In genomic region chr14:104816678-104816945, GRCh38 we compare ENCODE assay signal across 8 cellular contexts. TPM values are rescaled to one million over a fixed set of nuclear protein-coding genes. Genes with fewer than 3 reads are reported as not detected.
DNase-seq lines count a peak whose midpoint lies in the region; ATAC-seq and TF ChIP-seq lines count a peak whose summit lies in the region.

No MANE protein-coding gene starts in this region.

- WGBS in trophoblast cell (ENCODE audit: extremely low coverage, insufficient coverage, insufficient read length): no CpG with 5 or more reads among the region's 9 CpGs

- H3K18ac ChIP-seq in trophoblast cell (ENCODE audit: low read length): peak overlapping the region; percentile 99

- TF ChIP-seq CTCF in OCI-LY3 (IDR thresholded peaks at IDR 0.05; ENCODE audit: low read depth, low read length): no peak

- H3K79me1 ChIP-seq in trophoblast cell (ENCODE audit: low read length): peaks cover 12% of the 10 kb centered on the region

- peak overlapping the region; percentile 98 for H3K14ac ChIP-seq in trophoblast cell (ENCODE audit: low read length)

- peak overlapping the region; percentile 89 for H3K4me2 ChIP-seq in OCI-LY3 (ENCODE audit: low read length)
- H3K4me2 ChIP-seq in trophoblast cell (ENCODE audit: low read length): peak overlapping the region; percentile 93

- peak overlapping the region; percentile 59 for H3K27ac ChIP-seq in OCI-LY3 (ENCODE audit: low read length)
- H3K27ac ChIP-seq in epithelial cell of prostate: peak overlapping the region; percentile 78
- no peak overlapping the region for H3K27ac ChIP-seq in trophoblast cell (ENCODE audit: low read depth, low read length)

- H4K12ac ChIP-seq in trophoblast cell (ENCODE audit: low read depth, low read length): peak overlapping the region; percentile 98

- H2BK5ac ChIP-seq in trophoblast cell (ENCODE audit: low read depth, low read length, poor library complexity): no peak overlapping the region

- H3K23ac ChIP-seq in trophoblast cell (ENCODE audit: low read length): no peak overlapping the region

- H3K9ac ChIP-seq in OCI-LY3 (ENCODE audit: low read length): peak overlapping the region; percentile 86
- H3K9ac ChIP-seq in trophoblast cell (ENCODE audit: low read length): peak overlapping the region; percentile 97

- H3K79me2 ChIP-seq in OCI-LY3 (ENCODE audit: low read length): peaks cover 31% of the 10 kb centered on the region
- H3K79me2 ChIP-seq in trophoblast cell (ENCODE audit: control insufficient read depth, insufficient read depth, low read length, poor library complexity): peaks cover 10% of the 10 kb centered on the region

- H3K4ac ChIP-seq in trophoblast cell (ENCODE audit: low read depth, low read length): peak overlapping the region; percentile 71

- H3K9me3 ChIP-seq in OCI-LY3 (ENCODE audit: insufficient read depth, low read length) (peaks cover 6% of the 10 kb centered on the region; the same call in 1 of the 2 replicates), trophoblast cell (ENCODE audit: insufficient read depth, low read depth, low read length) (peaks cover 5% of the 10 kb centered on the region)

- peak overlapping the region; percentile 94 for H4K91ac ChIP-seq in trophoblast cell (ENCODE audit: low read depth, low read length)

- H2BK12ac ChIP-seq in trophoblast cell (ENCODE audit: low read length): no peak overlapping the region

- peak overlapping the region; percentile 2 for H2BK120ac ChIP-seq in trophoblast cell (ENCODE audit: insufficient read depth, low read length, poor library complexity)

- peak overlapping the region; percentile 83 for H3K4me3 ChIP-seq in OCI-LY3 (ENCODE audit: low read length)
- peak overlapping the region; percentile 93 for H3K4me3 ChIP-seq in trophoblast cell (ENCODE audit: low read depth, low read length)

- DNase-seq in GM03348 (ENCODE audit: low spot score) (peak; percentile 16), epithelial cell of prostate (ENCODE audit: low read depth, low spot score) (no peak), trophoblast cell (no peak), COR-L47 (lab: John Stamatoyannopoulos, UW) (no peak), NCI-H524 treated with DMSO at 0.1 percent for 48 hours (lab: John Stamatoyannopoulos, UW) (no peak)

- H3K36me3 ChIP-seq in OCI-LY3 (replicated peaks; ENCODE audit: low read depth, low read length) (peaks cover 13% of the 10 kb centered on the region), trophoblast cell (ENCODE audit: control insufficient read depth in 1 of 2, insufficient read depth in 2 of 2, low read length in 2 of 2) (no peaks in the 10 kb centered on the region)

- no peak for TF ChIP-seq POLR2A in GM18505 (IDR thresholded peaks at IDR 0.05; ENCODE audit: borderline replicate concordance, extremely low read depth, insufficient read depth, insufficient read length)

- peaks cover 6% of the 10 kb centered on the region for H3K4me1 ChIP-seq in OCI-LY3 (ENCODE audit: low read length)
- H3K4me1 ChIP-seq in trophoblast cell (ENCODE audit: control insufficient read depth in 1 of 2, insufficient read depth in 2 of 2, low read length in 2 of 2): peaks cover 4 to 9% of the 10 kb centered on the region in 2 experiments

- H3K27me3 ChIP-seq in OCI-LY3 (ENCODE audit: low read depth, low read length): no peaks in the 10 kb centered on the region
- H3K27me3 ChIP-seq in trophoblast cell (ENCODE audit: insufficient read depth, low read length): no peaks in the 10 kb centered on the region

- H4K20me1 ChIP-seq in OCI-LY3 (ENCODE audit: insufficient read depth, low read length): no peaks in the 10 kb centered on the region

- peak overlapping the region; percentile 100 for H4K8ac ChIP-seq in trophoblast cell (ENCODE audit: low read depth, low read length)

- H2AK5ac ChIP-seq in trophoblast cell (ENCODE audit: low read length): peak overlapping the region; percentile 84

- no peak for ATAC-seq in HG02571 (IDR thresholded peaks at IDR 0.05; ENCODE audit: unreplicated experiment)
- ATAC-seq in GM18505 (IDR thresholded peaks at IDR 0.05; ENCODE audit: unreplicated experiment): no peak

- H2AFZ ChIP-seq in OCI-LY3 (ENCODE audit: low read depth, low read length): no peak overlapping the region
- peak overlapping the region; percentile 97 for H2AFZ ChIP-seq in trophoblast cell (ENCODE audit: insufficient read depth, low read length, poor library complexity)

RNA-seq across cellular contexts. Expression of gene ZBTB42, which starts 15.7 kb away (rescaled TPM):
- polyA plus RNA-seq in trophoblast cell (2013): 4.6 and 4.7 TPM in 2 replicates

RNA-seq across cellular contexts. Expression of gene AKT1, which starts 21.1 kb away (rescaled TPM):
- polyA plus RNA-seq in trophoblast cell (2013): 175 TPM in 2 replicates

RNA-seq across cellular contexts. Expression of gene CEP170B, which starts 48.5 kb away (rescaled TPM):
- polyA plus RNA-seq in trophoblast cell (2013): 34.1 and 36.0 TPM in 2 replicates
